In genomic region chr12:104498211-104498801, GRCh38 we compare ENCODE assay signal across 9 cellular contexts. TPM values are rescaled to one million over a fixed set of nuclear protein-coding genes. Genes with fewer than 3 reads are reported as not detected.
A peak's percentile ranks its signal among the peaks of the same experiment; 100 is the strongest.
DNase-seq lines count a peak whose midpoint lies in the region; ATAC-seq and TF ChIP-seq lines count a peak whose summit lies in the region.
"Had no signal": no experiment of that assay in that cellular context is flagged by ENCODE, and none has a peak within 500 bp of the region (broad histone marks: within the 10 kb centered on the region; RNA-seq: fewer than 3 reads in every experiment).

No MANE protein-coding gene starts in this region.

- peaks cover 7% of the 10 kb centered on the region for H3K4me1 ChIP-seq in psoas muscle

- H3K36me3 Mint-ChIP-seq in stimulated activated memory B cell treated with anti-CD40 and anti-IgM and Interleukin-4, amounts not matched to agents 10 μg/mL and 1 μg/mL and 100 μg/mL, for 72 hours = peaks cover 39% of the 10 kb centered on the region

- DNase-seq in HFF-Myc (ENCODE audit: extremely low read depth, low read depth) (peak; percentile 41), T-helper 1 cell (peak in 4 of 5 donors; percentile 26 to 55 (median 36)), astrocyte of the cerebellum (ENCODE audit: low read depth) (peak; percentile 15), psoas muscle (no peak), cerebellum (ENCODE audit: low spot score) (no peak)
- DNase-seq: dermis blood vessel endothelial cell, Kasumi-1 had no signal

- no peaks in the 10 kb centered on the region for H3K27me3 Mint-ChIP-seq in stimulated activated memory B cell treated with anti-CD40 and anti-IgM and Interleukin-4, amounts not matched to agents 10 μg/mL and 1 μg/mL and 100 μg/mL, for 72 hours

- in situ Hi-C loops in astrocyte of the cerebellum (cut with HindIII; ENCODE audit: low sequenced_read_pairs) = no loop called here

- 87 to 91% (median 88%) methylated on average over 8 of the region's 8 CpGs for WGBS in psoas muscle, 3 donors

- no peaks in the 10 kb centered on the region for H3K27me3 ChIP-seq in psoas muscle (ENCODE audit: insufficient read depth in 3 of 3, low read length in 2 of 3)

- H3K4me3 Mint-ChIP-seq in stimulated activated memory B cell treated with anti-CD40 and anti-IgM and Interleukin-4, amounts not matched to agents 10 μg/mL and 1 μg/mL and 100 μg/mL, for 72 hours = no peak overlapping the region

- H3K27ac Mint-ChIP-seq in stimulated activated memory B cell treated with anti-CD40 and anti-IgM and Interleukin-4, amounts not matched to agents 10 μg/mL and 1 μg/mL and 100 μg/mL, for 72 hours = peak overlapping the region; percentile 70

- no peak overlapping the region for H3K27ac ChIP-seq in psoas muscle

- ATAC-seq in stimulated activated memory B cell treated with anti-CD40 and anti-IgM and Interleukin-4, amounts not matched to agents 10 μg/mL and 1 μg/mL and 100 μg/mL, for 72 hours = no peak
- no peak for ATAC-seq in HG02973 (IDR thresholded peaks at IDR 0.05; ENCODE audit: unreplicated experiment)
- ATAC-seq in psoas muscle = no peak

- intact Hi-C loops in psoas muscle (cut with DNase I) = no loop called here

- no peaks in the 10 kb centered on the region for H3K9me3 Mint-ChIP-seq in stimulated activated memory B cell treated with anti-CD40 and anti-IgM and Interleukin-4, amounts not matched to agents 10 μg/mL and 1 μg/mL and 100 μg/mL, for 72 hours

- no peaks in the 10 kb centered on the region for H3K9me3 ChIP-seq in psoas muscle

- no peak overlapping the region for H3K4me3 ChIP-seq in HFF-Myc (replicated peaks; ENCODE audit: low read depth, low read length)
- no peak overlapping the region for H3K4me3 ChIP-seq in astrocyte of the cerebellum (ENCODE audit: low read depth, low read length)
- no peak overlapping the region for H3K4me3 ChIP-seq in psoas muscle

- H3K4me1 Mint-ChIP-seq in stimulated activated memory B cell treated with anti-CD40 and anti-IgM and Interleukin-4, amounts not matched to agents 10 μg/mL and 1 μg/mL and 100 μg/mL, for 72 hours = peaks cover 82% of the 10 kb centered on the region

- TF ChIP-seq CTCF in HFF-Myc (IDR thresholded peaks at IDR 0.05; ENCODE audit: low read depth, low read length, missing control alignments) = no peak
- TF ChIP-seq CTCF in astrocyte of the cerebellum (IDR thresholded peaks at IDR 0.05; ENCODE audit: low read depth, low read length, missing control alignments) = no peak
- TF ChIP-seq CTCF in psoas muscle (IDR thresholded peaks at IDR 0.05) = no peak

- H3K36me3 ChIP-seq in psoas muscle (ENCODE audit: insufficient read depth in 1 of 2, low read depth in 1 of 2) = no peaks in the 10 kb centered on the region

RNA-seq across cellular contexts. Expression of gene CHST11, which starts 41.6 kb away (rescaled TPM):
- total RNA-seq in psoas muscle (1 to 10 TPM; 1.0 to 1.6 (median 1.1) TPM), cerebellum (27.9 TPM)
- polyA plus RNA-seq in psoas muscle = under 1 TPM; 0.52 to 0.65 (median 0.58) TPM

Comparison
In these comparisons a context has a peak if more than half of its experiments do, and no peak if none do; other contexts are left out.
1. DNase-seq: peak in HFF-Myc (single experiment), T-helper 1 cell (4 of 5) and astrocyte of the cerebellum (single experiment); none in psoas muscle (0 of 2) and cerebellum (single experiment).
2. RNA of gene CHST11, which starts 41.6 kb away (total RNA-seq): 27.9 TPM in cerebellum (single experiment); 1.0 to 1.6 TPM in psoas muscle; every median in the first group is over 10 times any median in the second.